In genomic region chr4:3700736-3701135, GRCh38 we compare ENCODE assay signal across 18 cellular contexts.
DNase-seq lines count a peak whose midpoint lies in the region; ATAC-seq, FAIRE-seq and TF ChIP-seq lines count a peak whose summit lies in the region.
"Had no signal": no experiment of that assay in that cellular context is flagged by ENCODE, and none has a peak within 500 bp of the region (broad histone marks: within the 10 kb centered on the region; RNA-seq: fewer than 3 reads in every experiment).

No MANE protein-coding gene starts in this region.

- H3K23me2 ChIP-seq in H1 (ENCODE audit: low read depth, low read length): no peaks in the 10 kb centered on the region

- TF ChIP-seq CTCF in left ventricle myocardium inferior (IDR thresholded peaks at IDR 0.05; ENCODE audit: borderline replicate concordance): no peak
- TF ChIP-seq CTCF in H1 (IDR thresholded peaks at IDR 0.05; ENCODE audit: control extremely low read depth in 1 of 3, insufficient read depth in 1 of 3, low read depth in 1 of 3, low read length in 3 of 3): no peak
- TF ChIP-seq CTCF in lower lobe of right lung (IDR thresholded peaks at IDR 0.05): no peak
- no peak for TF ChIP-seq CTCF in suprapubic skin (IDR thresholded peaks at IDR 0.05)

- no peak overlapping the region for H4K8ac ChIP-seq in H1 (ENCODE audit: extremely low read depth, insufficient read depth, low read length)

- FAIRE-seq in H1 (lab: Jason Lieb, UNC): no peak
- FAIRE-seq: GM12878, GM18507 had no signal

- no peaks in the 10 kb centered on the region for H4K20me1 ChIP-seq in H1 (replicated peaks in 1 of 2; ENCODE audit: control insufficient read depth in 1 of 2, insufficient read depth in 2 of 2, low read length in 2 of 2)
- H4K20me1 ChIP-seq: BLaER1 had no signal

- no peak overlapping the region for H2BK5ac ChIP-seq in H1 (ENCODE audit: low read depth, low read length)

- no peak overlapping the region for H4K91ac ChIP-seq in H1 (replicated peaks; ENCODE audit: insufficient read length, low read length)

- 96% methylated on average over 10 of the region's 10 CpGs; no CpG with 5 or more reads in 1 of the 2 experiments for WGBS in H1 (ENCODE audit: extremely low coverage in 1 of 2, insufficient coverage in 1 of 2, insufficient read length in 1 of 2, insufficient replicate concordance in 2 of 2, low coverage in 1 of 2, low lambda C conversion rate in 2 of 2, missing lambda C conversion rate in 1 of 2), 2 experiments
- WGBS in suprapubic skin: 53% methylated on average over 10 of the region's 10 CpGs

- no peak overlapping the region for H3K4me3 ChIP-seq in left ventricle myocardium inferior
- H3K4me3 ChIP-seq in H1 (ENCODE audit: extremely low read depth in 1 of 4, insufficient read depth in 2 of 4, low read depth in 3 of 4, low read length in 4 of 4): no peak overlapping the region
- no peak overlapping the region for H3K4me3 ChIP-seq in lower lobe of right lung
- H3K4me3 ChIP-seq in suprapubic skin: no peak overlapping the region
- H3K4me3 ChIP-seq: BLaER1, GM12878, HAP-1 had no signal

- DNase-seq in Right ventricle myocardium superior (peak; percentile 8), left ventricle myocardium inferior (no peak), H1 (ENCODE audit: low read depth in 1 of 2, low spot score in 2 of 2) (no peak), lower lobe of right lung (peak; percentile 14), suprapubic skin (ENCODE audit: low spot score in 2 of 2) (peak; percentile 24 to 61), GM19238 (ENCODE audit: insufficient read length, low spot score) (no peak), NCI-H446 (lab: John Stamatoyannopoulos, UW) (no peak)
- DNase-seq: 8988T; AML-193; Calu3; CD4-positive, alpha-beta T cell; DMS 273 treated with DMSO at 0.1 percent for 48 hours; GOT3 had no signal

- intact Hi-C loops in Right ventricle myocardium superior (cut with DNase I) (no loop called here), left ventricle myocardium inferior (cut with micrococcal nuclease) (no loop called here), lower lobe of right lung (cut with DNase I) (no loop called here)

- H2AK5ac ChIP-seq in H1 (ENCODE audit: low read depth, low read length): peak overlapping the region; percentile 8; the same call in 1 of the 2 replicates

- CTCF ChIA-PET in H1 (lab: Charles Lee; ENCODE audit: partially characterized antibody): interaction anchor here (0.6 to 1.4 kb wide), 9 partner anchors 9 to 1095 kb away, joined by 3 to 5 read pairs (median 3); no protein-coding TSS in a partner anchor

- peaks cover 98% of the 10 kb centered on the region for H3K27me3 ChIP-seq in left ventricle myocardium inferior (ENCODE audit: low read depth)
- no peaks in the 10 kb centered on the region for H3K27me3 ChIP-seq in H1 (replicated peaks in 1 of 4; ENCODE audit: control insufficient read depth in 3 of 4, extremely low read depth in 1 of 4, insufficient read depth in 3 of 4, low read length in 3 of 4)
- peaks cover 53% of the 10 kb centered on the region for H3K27me3 ChIP-seq in lower lobe of right lung (ENCODE audit: low read depth)
- peaks cover 85% of the 10 kb centered on the region for H3K27me3 ChIP-seq in suprapubic skin
- H3K27me3 ChIP-seq: BLaER1 had no signal

- POLR2A ChIA-PET in H1 (lab: Charles Lee; ENCODE audit: partially characterized antibody): interaction anchor here (1.1 kb wide), 1 partner anchor 21 kb away, joined by 3 read pairs; no protein-coding TSS in a partner anchor

- no peak for TF ChIP-seq POLR2A in H1 (IDR thresholded peaks at IDR 0.05; ENCODE audit: control extremely low read depth in 1 of 2, low read depth in 2 of 2, low read length in 2 of 2)
- TF ChIP-seq POLR2A in suprapubic skin (IDR thresholded peaks at IDR 0.05): no peak

- H3K36me3 ChIP-seq in left ventricle myocardium inferior (no peaks in the 10 kb centered on the region), H1 (ENCODE audit: control insufficient read depth in 2 of 4, insufficient read depth in 4 of 4, low read length in 3 of 4) (no peaks in the 10 kb centered on the region), lower lobe of right lung (no peaks in the 10 kb centered on the region), suprapubic skin (no peaks in the 10 kb centered on the region)
- H3K36me3 ChIP-seq: BLaER1, HAP-1 had no signal

- no peaks in the 10 kb centered on the region for H3K4me1 ChIP-seq in left ventricle myocardium inferior
- peaks cover 0 to 18% (median 7%) of the 10 kb centered on the region in 4 experiments; a peak in 6 of 7 replicates for H3K4me1 ChIP-seq in H1 (replicated peaks in 1 of 4; ENCODE audit: control insufficient read depth in 3 of 4, insufficient read depth in 4 of 4, low read length in 3 of 4)
- no peaks in the 10 kb centered on the region for H3K4me1 ChIP-seq in lower lobe of right lung
- H3K4me1 ChIP-seq in suprapubic skin: no peaks in the 10 kb centered on the region
- H3K4me1 ChIP-seq: HAP-1 had no signal

- no peak overlapping the region for H3K56ac ChIP-seq in H1 (replicated peaks; ENCODE audit: insufficient read length, low read depth, low read length)

- H3K9ac ChIP-seq in H1 (replicated peaks in 1 of 4; ENCODE audit: extremely low read depth in 1 of 4, low read depth in 3 of 4, low read length in 3 of 4): no peak overlapping the region
- H3K9ac ChIP-seq: BLaER1 had no signal

- ATAC-seq in Right ventricle myocardium superior (ENCODE audit: poor library complexity): no peak
- no peak for ATAC-seq in lower lobe of right lung
- no peak for ATAC-seq in GM21786 (IDR thresholded peaks at IDR 0.05; ENCODE audit: unreplicated experiment)
- ATAC-seq: GM12878 had no signal

- no peak overlapping the region for H3K23ac ChIP-seq in H1 (ENCODE audit: insufficient read length)

- H2AFZ ChIP-seq in H1 (ENCODE audit: low read length): no peak overlapping the region

- H3K14ac ChIP-seq in H1 (ENCODE audit: insufficient read length): no peak overlapping the region

- H3K79me1 ChIP-seq in H1 (ENCODE audit: low read depth, low read length): no peaks in the 10 kb centered on the region

- no peak overlapping the region; the same call in 1 of the 2 replicates for H3K18ac ChIP-seq in H1 (ENCODE audit: extremely low read depth, low read length)

- no peak overlapping the region for H2BK120ac ChIP-seq in H1 (replicated peaks; ENCODE audit: low read depth, low read length)

- H4K5ac ChIP-seq in H1 (ENCODE audit: insufficient read length, low read depth, low read length): no peak overlapping the region

- TF ChIP-seq EP300 in H1 (IDR thresholded peaks at IDR 0.05; ENCODE audit: borderline replicate concordance in 1 of 2, low read depth in 2 of 2, low read length in 2 of 2) (no peak), suprapubic skin (IDR thresholded peaks at IDR 0.05) (no peak)

- peaks cover 28% of the 10 kb centered on the region for H3K9me3 ChIP-seq in left ventricle myocardium inferior (replicated peaks)
- peaks cover 0 to 3% of the 10 kb centered on the region in 2 experiments; a peak in 1 of 4 replicates for H3K9me3 ChIP-seq in H1 (ENCODE audit: insufficient read depth in 2 of 2, low read depth in 1 of 2, low read length in 1 of 2)
- peaks cover 3% of the 10 kb centered on the region for H3K9me3 ChIP-seq in lower lobe of right lung
- H3K9me3 ChIP-seq in suprapubic skin: no peaks in the 10 kb centered on the region
- H3K9me3 ChIP-seq: HAP-1 had no signal

- no peak overlapping the region for H3K4ac ChIP-seq in H1 (replicated peaks; ENCODE audit: insufficient read length, low read depth, low read length)

- 0 out of 2 replicates have a peak overlapping the region, but pooled peaks have one; percentile 46 for H2BK15ac ChIP-seq in H1 (ENCODE audit: low read length)

- H3K4me2 ChIP-seq in H1 (ENCODE audit: insufficient read depth in 1 of 2, low read depth in 2 of 2, low read length in 2 of 2): no peak overlapping the region

- TF ChIP-seq RAD21 in H1 (IDR thresholded peaks at IDR 0.05 in 1 of 2, conservative IDR thresholded peaks at IDR 0.05 in 1 of 2; ENCODE audit: low read depth in 2 of 2, low read length in 2 of 2): no peak

- H2BK12ac ChIP-seq in H1 (ENCODE audit: low read depth, low read length): 0 out of 2 replicates have a peak overlapping the region, but pooled peaks have one; percentile 1

- H3K79me2 ChIP-seq in H1 (ENCODE audit: control insufficient read depth in 1 of 2, insufficient read depth in 2 of 2, low read length in 2 of 2): no peaks in the 10 kb centered on the region

- H3K27ac ChIP-seq in left ventricle myocardium inferior (replicated peaks): no peak overlapping the region
- no peak overlapping the region for H3K27ac ChIP-seq in H1 (ENCODE audit: low read depth, low read length)
- no peak overlapping the region for H3K27ac ChIP-seq in lower lobe of right lung
- H3K27ac ChIP-seq in suprapubic skin: no peak overlapping the region
- H3K27ac ChIP-seq: BLaER1 had no signal

- H2BK20ac ChIP-seq in H1 (ENCODE audit: low read length): no peak overlapping the region

TF ChIP-seq in H1, 55 proteins besides CTCF, POLR2A, EP300 and RAD21 (continues in another document):
- no peak for TF ChIP-seq CHD2 (IDR thresholded peaks at IDR 0.05; ENCODE audit: low read length)
- no peak for TF ChIP-seq SIN3A (conservative IDR thresholded peaks at IDR 0.05 in 1 of 2, IDR thresholded peaks at IDR 0.05 in 1 of 2; ENCODE audit: low read depth in 1 of 2, low read length in 2 of 2)
- no peak for TF ChIP-seq BRCA1 (IDR thresholded peaks at IDR 0.05; ENCODE audit: low read depth, low read length)

Comparison
In these comparisons a context has a peak if more than half of its experiments do, and no peak if none do; other contexts are left out.
1. DNase-seq: peak in Right ventricle myocardium superior (single experiment), lower lobe of right lung (single experiment) and suprapubic skin (2 of 2); none in left ventricle myocardium inferior (single experiment), H1 (0 of 2), GM19238 (single experiment) and NCI-H446 (0 of 2).